In genomic region chr7:98165827-98166667, GRCh38 we compare ENCODE assay signal across 8 cellular contexts. TPM values are rescaled to one million over a fixed set of nuclear protein-coding genes. Genes with fewer than 3 reads are reported as not detected.
DNase-seq lines count a peak whose midpoint lies in the region; ATAC-seq and TF ChIP-seq lines count a peak whose summit lies in the region.

No MANE protein-coding gene starts in this region.

- H3K36me3 ChIP-seq in lower lobe of right lung, result no peaks in the 10 kb centered on the region

- no peaks in the 10 kb centered on the region for H3K9me3 ChIP-seq in lower lobe of right lung

- H3K27ac ChIP-seq in lower lobe of right lung, result no peak overlapping the region

- TF ChIP-seq EP300 in Ishikawa (IDR thresholded peaks at IDR 0.05; ENCODE audit: borderline replicate concordance), result no peak

- intact Hi-C loops in lower lobe of right lung (cut with DNase I), result loop anchor here (5.0 to 10.0 kb wide), 2 partner anchors 61 to 144 kb away; partner anchors contain the start of gene LMTK2

- TF ChIP-seq CTCF in cardiac fibroblast (IDR thresholded peaks at IDR 0.05; ENCODE audit: low read depth, low read length), result peak; percentile 78
- TF ChIP-seq CTCF in lower lobe of right lung (IDR thresholded peaks at IDR 0.05), result peak; percentile 77

- ATAC-seq in lower lobe of right lung, result peak; percentile 71 to 74

- H3K4me1 ChIP-seq in lower lobe of right lung, result no peaks in the 10 kb centered on the region

- TF ChIP-seq RAD21 in Ishikawa (IDR thresholded peaks at IDR 0.05; ENCODE audit: low read depth), result peak; percentile 68

- no peaks in the 10 kb centered on the region for H3K27me3 ChIP-seq in lower lobe of right lung (ENCODE audit: low read depth)

- DNase-seq in NCI-H510A treated with DMSO at 0.1 percent for 48 hours (lab: John Stamatoyannopoulos, UW), result peak; percentile 15
- no peak for DNase-seq in NCI-H510A (lab: John Stamatoyannopoulos, UW)
- DNase-seq in T-helper 9 cell, result peak; percentile 32
- peak; percentile 44 for DNase-seq in cardiac fibroblast (ENCODE audit: low read depth in 2 of 2)
- DNase-seq in lower lobe of right lung, result peak; percentile 80
- peak; percentile 11 to 23 for DNase-seq in stimulated activated CD8-positive, alpha-beta memory T cell treated with anti-CD3 and anti-CD28 coated beads, Interleukin-7, amount 100 ng/mL, for 48 hours (ENCODE audit: extremely low read depth in 1 of 2, low read depth in 1 of 2)
- DNase-seq in EL, result no peak

- H3K4me3 ChIP-seq in cardiac fibroblast (replicated peaks in 1 of 2; ENCODE audit: low read depth in 2 of 2, low read length in 2 of 2), result no peak overlapping the region
- H3K4me3 ChIP-seq in lower lobe of right lung, result no peak overlapping the region

TF ChIP-seq in Ishikawa, 13 proteins besides CTCF, POLR2A, EP300 and RAD21:
- TF ChIP-seq, protein P1, sequence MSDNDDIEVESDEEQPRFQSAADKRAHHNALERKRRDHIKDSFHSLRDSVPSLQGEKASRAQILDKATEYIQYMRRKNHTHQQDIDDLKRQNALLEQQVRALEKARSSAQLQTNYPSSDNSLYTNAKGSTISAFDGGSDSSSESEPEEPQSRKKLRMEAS (IDR thresholded peaks at IDR 0.05), result no peak
- no peak for TF ChIP-seq ZBTB7A (IDR thresholded peaks at IDR 0.05; ENCODE audit: low read depth)
- TF ChIP-seq YY1 (IDR thresholded peaks at IDR 0.05; ENCODE audit: low read depth), result no peak
- TF ChIP-seq NFIC (IDR thresholded peaks at IDR 0.05), result no peak
- TF ChIP-seq CEBPB (IDR thresholded peaks at IDR 0.05), result no peak
- TF ChIP-seq TEAD4 (IDR thresholded peaks at IDR 0.05), result no peak
- TF ChIP-seq USF1 (IDR thresholded peaks at IDR 0.05), result no peak
- TF ChIP-seq TAF1 (IDR thresholded peaks at IDR 0.05; ENCODE audit: low read depth), result no peak
- no peak for TF ChIP-seq FOXM1 (IDR thresholded peaks at IDR 0.05; ENCODE audit: borderline replicate concordance, low read depth)
- TF ChIP-seq, protein P2, sequence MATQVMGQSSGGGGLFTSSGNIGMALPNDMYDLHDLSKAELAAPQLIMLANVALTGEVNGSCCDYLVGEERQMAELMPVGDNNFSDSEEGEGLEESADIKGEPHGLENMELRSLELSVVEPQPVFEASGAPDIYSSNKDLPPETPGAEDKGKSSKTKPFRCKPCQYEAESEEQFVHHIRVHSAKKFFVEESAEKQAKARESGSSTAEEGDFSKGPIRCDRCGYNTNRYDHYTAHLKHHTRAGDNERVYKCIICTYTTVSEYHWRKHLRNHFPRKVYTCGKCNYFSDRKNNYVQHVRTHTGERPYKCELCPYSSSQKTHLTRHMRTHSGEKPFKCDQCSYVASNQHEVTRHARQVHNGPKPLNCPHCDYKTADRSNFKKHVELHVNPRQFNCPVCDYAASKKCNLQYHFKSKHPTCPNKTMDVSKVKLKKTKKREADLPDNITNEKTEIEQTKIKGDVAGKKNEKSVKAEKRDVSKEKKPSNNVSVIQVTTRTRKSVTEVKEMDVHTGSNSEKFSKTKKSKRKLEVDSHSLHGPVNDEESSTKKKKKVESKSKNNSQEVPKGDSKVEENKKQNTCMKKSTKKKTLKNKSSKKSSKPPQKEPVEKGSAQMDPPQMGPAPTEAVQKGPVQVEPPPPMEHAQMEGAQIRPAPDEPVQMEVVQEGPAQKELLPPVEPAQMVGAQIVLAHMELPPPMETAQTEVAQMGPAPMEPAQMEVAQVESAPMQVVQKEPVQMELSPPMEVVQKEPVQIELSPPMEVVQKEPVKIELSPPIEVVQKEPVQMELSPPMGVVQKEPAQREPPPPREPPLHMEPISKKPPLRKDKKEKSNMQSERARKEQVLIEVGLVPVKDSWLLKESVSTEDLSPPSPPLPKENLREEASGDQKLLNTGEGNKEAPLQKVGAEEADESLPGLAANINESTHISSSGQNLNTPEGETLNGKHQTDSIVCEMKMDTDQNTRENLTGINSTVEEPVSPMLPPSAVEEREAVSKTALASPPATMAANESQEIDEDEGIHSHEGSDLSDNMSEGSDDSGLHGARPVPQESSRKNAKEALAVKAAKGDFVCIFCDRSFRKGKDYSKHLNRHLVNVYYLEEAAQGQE (IDR thresholded peaks at IDR 0.05; ENCODE audit: low read depth), result no peak
- TF ChIP-seq CREB1 (IDR thresholded peaks at IDR 0.05; ENCODE audit: low read depth), result no peak
- TF ChIP-seq EGR1 (IDR thresholded peaks at IDR 0.05), result no peak
- TF ChIP-seq TCF12 (IDR thresholded peaks at IDR 0.05; ENCODE audit: low read depth), result no peak

RNA-seq across cellular contexts. Expression of gene BHLHA15, which starts 45.2 kb away (rescaled TPM):
- total RNA-seq in lower lobe of right lung, result 1.2 TPM

RNA-seq across cellular contexts. Expression of gene LMTK2, which starts 59.4 kb away (rescaled TPM):
- total RNA-seq in lower lobe of right lung, result 24.5 TPM

Comparison
In these comparisons a context has a peak if more than half of its experiments do, and no peak if none do; other contexts are left out.
1. DNase-seq: peak in NCI-H510A treated with DMSO at 0.1 percent for 48 hours (single experiment), T-helper 9 cell (single experiment), cardiac fibroblast (2 of 2), lower lobe of right lung (single experiment) and stimulated activated CD8-positive, alpha-beta memory T cell treated with anti-CD3 and anti-CD28 coated beads, Interleukin-7, amount 100 ng/mL, for 48 hours (2 of 2); none in NCI-H510A (single experiment) and EL (single experiment).